Comparison of ENCODE assay signal across 10 cellular contexts in the genomic region with DNA sequence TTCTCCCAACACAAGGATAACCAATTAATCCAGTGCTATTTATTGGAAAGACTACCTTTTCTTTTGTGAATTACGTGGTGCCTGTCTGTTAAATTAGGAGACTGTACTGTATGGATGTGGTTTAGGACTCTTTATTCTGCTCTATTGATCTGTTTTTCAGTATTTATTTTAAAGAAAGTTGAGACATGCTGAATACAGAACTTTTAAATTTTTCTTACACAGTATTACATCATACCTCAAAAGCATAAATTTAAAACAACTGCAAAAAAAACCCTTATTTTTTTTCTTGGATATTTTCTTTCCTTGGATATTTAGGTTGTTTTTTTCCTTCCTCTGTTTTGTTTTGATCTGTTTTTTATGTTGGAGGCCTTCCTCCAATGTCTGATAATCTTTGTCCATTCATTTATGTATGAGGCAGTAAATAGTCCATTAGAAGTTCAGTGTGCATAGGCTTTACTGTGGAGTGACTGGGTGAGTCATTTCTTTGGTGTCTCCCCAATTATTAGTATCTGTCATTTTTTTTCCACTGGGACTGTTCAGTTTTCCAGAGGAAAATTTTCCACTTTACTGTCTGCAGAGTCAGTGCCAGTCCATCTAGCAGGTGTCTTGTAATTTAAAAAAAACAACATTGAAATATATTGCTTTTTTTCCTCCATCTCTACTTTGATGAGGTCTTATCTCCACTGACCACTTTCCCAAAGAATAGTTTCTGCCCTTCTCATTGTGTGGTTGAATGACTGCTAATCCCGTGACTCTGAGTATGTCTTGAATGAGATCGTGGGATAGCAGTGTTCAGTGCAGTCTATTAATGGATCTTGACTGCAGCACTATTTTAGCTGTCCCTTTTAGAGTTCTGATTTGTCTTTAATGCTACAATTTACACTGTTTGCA. TPM values are rescaled to one million over a fixed set of nuclear protein-coding genes. Genes with fewer than 3 reads are reported as not detected.
A peak's percentile ranks its signal among the peaks of the same experiment; 100 is the strongest.
DNase-seq lines count a peak whose midpoint lies in the region; TF ChIP-seq lines count a peak whose summit lies in the region.
"Had no signal": no experiment of that assay in that cellular context is flagged by ENCODE, and none has a peak within 500 bp of the region (broad histone marks: within the 10 kb centered on the region; RNA-seq: fewer than 3 reads in every experiment).

No MANE protein-coding gene starts in this region.

- H3K27ac Mint-ChIP-seq in T-helper 2 cell treated with Interferon-gamma antibody and Interleukin-4, amounts not matched to agents 5 μg/mL and 100 μg/mL, for 36 hours, result no peak overlapping the region

- H3K4me3 Mint-ChIP-seq in T-helper 2 cell treated with Interferon-gamma antibody and Interleukin-4, amounts not matched to agents 5 μg/mL and 100 μg/mL, for 36 hours, result no peak overlapping the region

- H3K27me3 Mint-ChIP-seq in T-helper 2 cell treated with Interferon-gamma antibody and Interleukin-4, amounts not matched to agents 5 μg/mL and 100 μg/mL, for 36 hours (ENCODE audit: low read depth), result peaks cover 9% of the 10 kb centered on the region

- no peak for TF ChIP-seq CTCF in colonic mucosa (IDR thresholded peaks at IDR 0.05)

- H3K9me3 ChIP-seq in colonic mucosa (no peaks in the 10 kb centered on the region), subcutaneous abdominal adipose tissue (ENCODE audit: control insufficient read depth in 5 of 5, low read length in 5 of 5) (no peaks in the 10 kb centered on the region)

- peaks cover 14% of the 10 kb centered on the region for H3K4me1 ChIP-seq in colonic mucosa
- peaks cover 0 to 26% (median 18%) of the 10 kb centered on the region in 5 donors for H3K4me1 ChIP-seq in subcutaneous abdominal adipose tissue (ENCODE audit: control insufficient read depth in 5 of 5, insufficient read depth in 5 of 5, low read length in 5 of 5)

- no peak overlapping the region for H3K9ac ChIP-seq in colonic mucosa (ENCODE audit: low read depth in 2 of 2, low read length in 2 of 2)
- H3K9ac ChIP-seq in subcutaneous abdominal adipose tissue (ENCODE audit: low read length in 5 of 5), result no peak overlapping the region

- H3K36me3 ChIP-seq in colonic mucosa, result no peaks in the 10 kb centered on the region
- H3K36me3 ChIP-seq in subcutaneous abdominal adipose tissue (ENCODE audit: control insufficient read depth in 5 of 5, insufficient read depth in 5 of 5, low read length in 5 of 5), result peaks cover 0 to 9% (median 6%) of the 10 kb centered on the region in 5 donors

- intact Hi-C loops in colonic mucosa (cut with DNase I), result loop anchor here (5.0 kb wide), 1 partner anchor 32 kb away; no protein-coding TSS in a partner anchor

- DNase-seq in LHCN-M2 (ENCODE audit: low read depth), result peak; percentile 61
- DNase-seq in colonic mucosa, result no peak
- peak; percentile 34 for DNase-seq in inferior parietal cortex (ENCODE audit: extremely low spot score)
- no peak for DNase-seq in SHP77 treated with DMSO at 0.1 percent for 48 hours (lab: John Stamatoyannopoulos, UW)
- DNase-seq in T-helper 2 cell treated with Interferon-gamma antibody and Interleukin-4, amounts not matched to agents 5 μg/mL and 100 μg/mL, for 36 hours (ENCODE audit: low spot score), result no peak
- DNase-seq in stimulated activated CD4-positive, alpha-beta T cell treated with anti-CD3 and anti-CD28 coated beads, Interleukin-4, amount 100 ng/mL, for 4 hours, result no peak
- DNase-seq: activated naive CD4-positive, alpha-beta T cell; midbrain; NCI-H187 had no signal

- H3K36me3 Mint-ChIP-seq in T-helper 2 cell treated with Interferon-gamma antibody and Interleukin-4, amounts not matched to agents 5 μg/mL and 100 μg/mL, for 36 hours (ENCODE audit: low read depth), result no peaks in the 10 kb centered on the region

- H3K27me3 ChIP-seq in colonic mucosa, result no peaks in the 10 kb centered on the region
- H3K27me3 ChIP-seq in subcutaneous abdominal adipose tissue (ENCODE audit: control insufficient read depth in 5 of 5, insufficient read depth in 4 of 5, low read length in 5 of 5), result no peaks in the 10 kb centered on the region

- peak overlapping the region; percentile 35 for H3K27ac ChIP-seq in colonic mucosa
- H3K27ac ChIP-seq in subcutaneous abdominal adipose tissue (ENCODE audit: low read depth, low read length), result peak overlapping the region; percentile 26

- H3K4me1 Mint-ChIP-seq in T-helper 2 cell treated with Interferon-gamma antibody and Interleukin-4, amounts not matched to agents 5 μg/mL and 100 μg/mL, for 36 hours (ENCODE audit: low read depth), result no peaks in the 10 kb centered on the region

- H3K9me3 Mint-ChIP-seq in T-helper 2 cell treated with Interferon-gamma antibody and Interleukin-4, amounts not matched to agents 5 μg/mL and 100 μg/mL, for 36 hours, result no peaks in the 10 kb centered on the region

- H3K4me3 ChIP-seq in colonic mucosa (no peak overlapping the region), subcutaneous abdominal adipose tissue (ENCODE audit: low read depth in 1 of 5, low read length in 5 of 5) (no peak overlapping the region)

RNA-seq across cellular contexts. Expression of gene CYSTM1, which starts 15.2 kb away (rescaled TPM):
- total RNA-seq in LHCN-M2 (2014; rRNA removed) (1.0 and 2.6 TPM in 2 replicates), colonic mucosa (100 to 1,000 TPM; 205 TPM)
- polyA plus RNA-seq in LHCN-M2 (2012), result 10.1 TPM

Comparison
In these comparisons a context has a peak if more than half of its experiments do, and no peak if none do; other contexts are left out.
1. DNase-seq: peak in LHCN-M2 (single experiment) and inferior parietal cortex (single experiment); none in colonic mucosa (single experiment), SHP77 treated with DMSO at 0.1 percent for 48 hours (single experiment), T-helper 2 cell treated with Interferon-gamma antibody and Interleukin-4, amounts not matched to agents 5 μg/mL and 100 μg/mL, for 36 hours (single experiment) and stimulated activated CD4-positive, alpha-beta T cell treated with anti-CD3 and anti-CD28 coated beads, Interleukin-4, amount 100 ng/mL, for 4 hours (0 of 2).
2. RNA of gene CYSTM1, which starts 15.2 kb away (total RNA-seq): 205 TPM in colonic mucosa; 1.0 to 2.6 TPM in LHCN-M2; every median in the first group is over 10 times any median in the second.